Comparison of ENCODE assay signal across 8 cellular contexts in genomic region chr2:228657807-228658402, GRCh38.
DNase-seq lines count a peak whose midpoint lies in the region; ATAC-seq and TF ChIP-seq lines count a peak whose summit lies in the region.

No MANE protein-coding gene starts in this region.

- H3K9me3 ChIP-seq in RWPE2 (ENCODE audit: severe bottlenecking) = no peaks in the 10 kb centered on the region
- no peaks in the 10 kb centered on the region for H3K9me3 ChIP-seq in thyroid gland

- H3K27ac ChIP-seq in RWPE2 (ENCODE audit: poor library complexity, severe bottlenecking) = no peak overlapping the region
- no peak overlapping the region for H3K27ac ChIP-seq in thyroid gland

- TF ChIP-seq RAD21 in Ishikawa (IDR thresholded peaks at IDR 0.05; ENCODE audit: low read depth) = peak; percentile 64

- 53 to 59% methylated on average over 6 of the region's 6 CpGs for WGBS in thyroid gland, 2 donors

- TF ChIP-seq EP300 in Ishikawa (IDR thresholded peaks at IDR 0.05; ENCODE audit: borderline replicate concordance) = no peak

- peaks cover 60% of the 10 kb centered on the region for H3K27me3 ChIP-seq in RWPE2 (ENCODE audit: insufficient read depth, poor library complexity, severe bottlenecking)
- H3K27me3 ChIP-seq in thyroid gland = no peaks in the 10 kb centered on the region

- H3K4me1 ChIP-seq in RWPE2 (ENCODE audit: insufficient read depth, poor library complexity, severe bottlenecking) (peaks cover 4% of the 10 kb centered on the region), thyroid gland (no peaks in the 10 kb centered on the region)

- H3K4me3 ChIP-seq in RWPE2 (ENCODE audit: severe bottlenecking) = no peak overlapping the region
- H3K4me3 ChIP-seq in thyroid gland (replicated peaks in 1 of 3) = no peak overlapping the region

- DNase-seq in DMS153 (lab: John Stamatoyannopoulos, UW) (peak; percentile 48), RWPE2 (ENCODE audit: low spot score) (no peak), globus pallidus (ENCODE audit: low spot score) (peak; percentile 53), thyroid gland (no peak), mesenteric fat pad (ENCODE audit: low spot score) (no peak), OCI-M2 (lab: John Stamatoyannopoulos, UW; ENCODE audit: unreplicated experiment) (no peak), islet precursor cell (no peak)

- H3K36me3 ChIP-seq in RWPE2 (ENCODE audit: low read depth) (no peaks in the 10 kb centered on the region), thyroid gland (no peaks in the 10 kb centered on the region)

- TF ChIP-seq POLR2A in thyroid gland (IDR thresholded peaks at IDR 0.05) = no peak

- peak; percentile 78 for TF ChIP-seq CTCF in RWPE2 (IDR thresholded peaks at IDR 0.05; ENCODE audit: poor library complexity, severe bottlenecking)
- TF ChIP-seq CTCF in thyroid gland (IDR thresholded peaks at IDR 0.05) = peak in 4 of 6 experiments; percentile 18 to 50 (median 46)

- intact Hi-C loops in thyroid gland (cut with DNase I) = no loop called here

- ATAC-seq in RWPE2 (ENCODE audit: low read depth) = peak; percentile 48; the same call in 2 of the 3 replicates

TF ChIP-seq in Ishikawa, 13 proteins besides CTCF, POLR2A, EP300 and RAD21:
- TF ChIP-seq CREB1 (IDR thresholded peaks at IDR 0.05; ENCODE audit: low read depth) = no peak
- no peak for TF ChIP-seq EGR1 (IDR thresholded peaks at IDR 0.05)

Comparison
In these comparisons a context has a peak if more than half of its experiments do, and no peak if none do; other contexts are left out.
1. DNase-seq: peak in DMS153 (single experiment) and globus pallidus (single experiment); none in RWPE2 (single experiment), thyroid gland (0 of 2), mesenteric fat pad (single experiment), OCI-M2 (single experiment) and islet precursor cell (single experiment).